ENCODE assay signal across 16 cellular contexts in genomic region chr14:72619071-72619710, GRCh38.
DNase-seq lines count a peak whose midpoint lies in the region; ATAC-seq lines count a peak whose summit lies in the region.
"Had no signal": no experiment of that assay in that cellular context is flagged by ENCODE, and none has a peak within 500 bp of the region (broad histone marks: within the 10 kb centered on the region; RNA-seq: fewer than 3 reads in every experiment).

No MANE protein-coding gene starts in this region.

- CTCF ChIA-PET in activated CD8-positive, alpha-beta memory T cell treated with anti-CD3 and anti-CD28 coated beads, Interleukin-2, amount 10 ng/mL, durations not matched to agents 7 days and 5 days (lab: Charles Lee): no interaction called here

- no peaks in the 10 kb centered on the region for H3K36me3 Mint-ChIP-seq in activated CD8-positive, alpha-beta memory T cell treated with anti-CD3 and anti-CD28 coated beads, Interleukin-2, amount 10 ng/mL, durations not matched to agents 7 days and 5 days

- H3K9me3 Mint-ChIP-seq in activated CD8-positive, alpha-beta memory T cell treated with anti-CD3 and anti-CD28 coated beads, Interleukin-2, amount 10 ng/mL, durations not matched to agents 7 days and 5 days (ENCODE audit: low read depth): no peaks in the 10 kb centered on the region

- peaks cover 40% of the 10 kb centered on the region for H3K27me3 Mint-ChIP-seq in activated CD8-positive, alpha-beta memory T cell treated with anti-CD3 and anti-CD28 coated beads, Interleukin-2, amount 10 ng/mL, durations not matched to agents 7 days and 5 days

- no peak for ATAC-seq in activated CD8-positive, alpha-beta memory T cell treated with anti-CD3 and anti-CD28 coated beads, Interleukin-2, amount 10 ng/mL, durations not matched to agents 7 days and 5 days

- H3K4me1 Mint-ChIP-seq in activated CD8-positive, alpha-beta memory T cell treated with anti-CD3 and anti-CD28 coated beads, Interleukin-2, amount 10 ng/mL, durations not matched to agents 7 days and 5 days: no peaks in the 10 kb centered on the region

- H3K27ac Mint-ChIP-seq in activated CD8-positive, alpha-beta memory T cell treated with anti-CD3 and anti-CD28 coated beads, Interleukin-2, amount 10 ng/mL, durations not matched to agents 7 days and 5 days: no peak overlapping the region

- DNase-seq in activated CD8-positive, alpha-beta memory T cell treated with anti-CD3 and anti-CD28 coated beads, Interleukin-2, amount 10 ng/mL, durations not matched to agents 7 days and 5 days: peak; percentile 33
- DNase-seq in activated CD8-positive, alpha-beta memory T cell treated with anti-CD3 and anti-CD28 coated beads, Interleukin-2, amount 50 U/mL, for 48 hours: no peak
- DNase-seq in LHCN-M2 (ENCODE audit: low read depth) (peak; percentile 67), islet precursor cell (peak; percentile 91), renal cortical epithelial cell (ENCODE audit: low read depth) (peak; percentile 48), NCI-H2029 (lab: John Stamatoyannopoulos, UW) (no peak), AML-193 (lab: John Stamatoyannopoulos, UW) (no peak), SW 1271 (lab: John Stamatoyannopoulos, UW) (no peak)
- DNase-seq: activated CD4-positive, alpha-beta T cell treated with anti-CD3 and anti-CD28 coated beads for 1 hour; Karpas-422; kidney glomerular epithelial cell; NCI-H1417; NCI-H774; posterior cingulate gyrus; spleen; testis had no signal

- no peak overlapping the region for H3K4me3 Mint-ChIP-seq in activated CD8-positive, alpha-beta memory T cell treated with anti-CD3 and anti-CD28 coated beads, Interleukin-2, amount 10 ng/mL, durations not matched to agents 7 days and 5 days

Comparison
In these comparisons a context has a peak if more than half of its experiments do, and no peak if none do; other contexts are left out.
1. DNase-seq: peak in activated CD8-positive, alpha-beta memory T cell treated with anti-CD3 and anti-CD28 coated beads, Interleukin-2, amount 10 ng/mL, durations not matched to agents 7 days and 5 days (single experiment), LHCN-M2 (single experiment), islet precursor cell (single experiment) and renal cortical epithelial cell (single experiment); none in activated CD8-positive, alpha-beta memory T cell treated with anti-CD3 and anti-CD28 coated beads, Interleukin-2, amount 50 U/mL, for 48 hours (single experiment), NCI-H2029 (single experiment), AML-193 (0 of 2) and SW 1271 (0 of 2).